In the genomic region with DNA sequence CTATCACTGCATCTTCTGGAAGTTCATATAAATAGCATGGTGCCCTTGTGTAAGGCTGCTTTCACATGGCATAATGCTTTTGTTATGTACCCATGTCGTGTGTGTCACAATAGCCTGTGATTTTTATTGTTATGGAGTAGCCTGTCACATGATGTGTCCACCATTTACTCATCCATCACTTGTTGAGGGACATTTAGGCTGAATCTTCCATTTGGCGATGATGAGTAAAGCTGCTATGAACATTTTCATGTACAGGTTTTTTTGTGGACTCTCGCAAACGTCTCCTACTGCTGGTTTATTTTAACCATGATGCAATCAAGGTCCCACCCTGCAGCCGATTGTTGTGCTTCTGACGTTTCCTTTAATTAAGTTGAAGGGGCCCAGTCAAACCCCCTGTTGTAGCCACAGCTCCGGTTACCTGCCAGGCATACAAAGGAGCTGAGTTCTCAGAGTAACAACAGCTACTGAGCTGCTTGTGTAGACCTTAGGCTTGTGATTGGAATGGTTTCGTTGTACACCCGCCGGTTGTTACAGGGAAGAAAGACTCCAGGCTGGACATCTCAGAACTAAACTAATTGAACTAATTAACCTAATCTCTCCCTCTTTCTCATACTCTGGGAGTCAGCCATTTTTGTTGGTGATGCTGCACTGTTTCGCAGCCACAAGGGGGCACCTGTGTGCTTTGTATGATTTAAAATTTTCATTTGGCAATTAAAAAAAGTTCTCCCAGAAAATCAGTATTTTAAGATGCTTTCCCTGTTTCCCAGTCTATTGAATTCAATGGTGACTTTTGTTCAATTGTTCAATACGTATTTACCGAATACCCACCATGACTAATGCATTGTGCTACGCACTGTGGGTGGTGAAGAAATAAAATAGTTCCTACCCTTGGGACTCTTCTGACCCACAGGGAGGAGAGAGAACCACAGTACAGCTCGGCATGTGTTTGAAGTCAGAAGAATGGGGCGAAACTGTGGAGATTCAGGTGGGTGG, we compare ENCODE assay signal across 8 cellular contexts.
A peak's percentile ranks its signal among the peaks of the same experiment; 100 is the strongest.
DNase-seq lines count a peak whose midpoint lies in the region; ATAC-seq and TF ChIP-seq lines count a peak whose summit lies in the region.

No MANE protein-coding gene starts in this region.

- H3K27me3 Mint-ChIP-seq in activated CD4-positive, alpha-beta T cell treated with anti-CD3 and anti-CD28 coated beads, Interleukin-2, amount 10 ng/mL, durations not matched to agents 24 days and 14 days, result peaks cover 26% of the 10 kb centered on the region
- no peaks in the 10 kb centered on the region for H3K27me3 Mint-ChIP-seq in endodermal cell (ENCODE audit: insufficient read depth)

- DNase-seq in activated CD4-positive, CD25-positive, alpha-beta regulatory T cell treated with anti-CD3 and anti-CD28 coated beads, Interleukin-2, amount 50 U/mL, for 16 hours (ENCODE audit: low read depth, low spot score), result peak; percentile 15
- peak; percentile 6 for DNase-seq in NCI-H2081 treated with DMSO at 0.1 percent for 48 hours (lab: John Stamatoyannopoulos, UW)
- DNase-seq in activated CD4-positive, alpha-beta T cell treated with anti-CD3 and anti-CD28 coated beads, Interleukin-2, amount 10 ng/mL, durations not matched to agents 24 days and 14 days, result peak; percentile 77
- DNase-seq in endodermal cell, result peak; percentile 78
- peak; percentile 54 for DNase-seq in myocyte (ENCODE audit: low read depth)
- no peak for DNase-seq in suprapubic skin (ENCODE audit: low spot score in 2 of 2)

- H3K4me3 Mint-ChIP-seq in activated CD4-positive, alpha-beta T cell treated with anti-CD3 and anti-CD28 coated beads, Interleukin-2, amount 10 ng/mL, durations not matched to agents 24 days and 14 days, result no peak overlapping the region
- no peak overlapping the region for H3K4me3 Mint-ChIP-seq in endodermal cell

- H3K4me1 ChIP-seq in endodermal cell (ENCODE audit: control insufficient read depth, insufficient read depth, low read length) (no peaks in the 10 kb centered on the region), suprapubic skin (no peaks in the 10 kb centered on the region)

- TF ChIP-seq EP300 in suprapubic skin (IDR thresholded peaks at IDR 0.05), result no peak

- WGBS in endodermal cell (ENCODE audit: insufficient coverage in 1 of 2, insufficient read length in 1 of 2), 2 experiments, result 49 to 58% methylated on average over 9 to 16 of the region's 16 CpGs
- WGBS in suprapubic skin, result 41% methylated on average over 16 of the region's 16 CpGs

- no peak for ATAC-seq in activated CD4-positive, CD25-positive, alpha-beta regulatory T cell treated with anti-CD3 and anti-CD28 coated beads, Interleukin-2, amount 50 U/mL, for 24 hours
- no peak for ATAC-seq in GM19395 (IDR thresholded peaks at IDR 0.05; ENCODE audit: unreplicated experiment)

- H3K4me1 Mint-ChIP-seq in activated CD4-positive, alpha-beta T cell treated with anti-CD3 and anti-CD28 coated beads, Interleukin-2, amount 10 ng/mL, durations not matched to agents 24 days and 14 days, result no peaks in the 10 kb centered on the region
- peaks cover 7% of the 10 kb centered on the region for H3K4me1 Mint-ChIP-seq in endodermal cell

- H3K27me3 ChIP-seq in endodermal cell (ENCODE audit: control insufficient read depth, insufficient read depth, low read length, poor library complexity, severe bottlenecking) (no peaks in the 10 kb centered on the region), suprapubic skin (no peaks in the 10 kb centered on the region)

- TF ChIP-seq POLR2A in suprapubic skin (IDR thresholded peaks at IDR 0.05), result no peak

- H3K27ac Mint-ChIP-seq in activated CD4-positive, alpha-beta T cell treated with anti-CD3 and anti-CD28 coated beads, Interleukin-2, amount 10 ng/mL, durations not matched to agents 24 days and 14 days, result no peak overlapping the region
- H3K27ac Mint-ChIP-seq in endodermal cell, result peak overlapping the region; percentile 20

- H3K36me3 ChIP-seq in endodermal cell (ENCODE audit: control insufficient read depth, insufficient read depth, low read length) (no peaks in the 10 kb centered on the region), suprapubic skin (no peaks in the 10 kb centered on the region)

- no peaks in the 10 kb centered on the region for H3K9me3 ChIP-seq in endodermal cell (ENCODE audit: control insufficient read depth, low read length)
- H3K9me3 ChIP-seq in suprapubic skin, result no peaks in the 10 kb centered on the region

- intact Hi-C loops in activated CD4-positive, alpha-beta T cell treated with anti-CD3 and anti-CD28 coated beads, Interleukin-2, amount 10 ng/mL, durations not matched to agents 24 days and 14 days (cut with micrococcal nuclease), result loop anchor here (1.0 to 2.0 kb wide), 3 partner anchors 285 to 862 kb away; no protein-coding TSS in a partner anchor

- no peaks in the 10 kb centered on the region for H3K9me3 Mint-ChIP-seq in activated CD4-positive, alpha-beta T cell treated with anti-CD3 and anti-CD28 coated beads, Interleukin-2, amount 10 ng/mL, durations not matched to agents 24 days and 14 days
- no peaks in the 10 kb centered on the region for H3K9me3 Mint-ChIP-seq in endodermal cell

- no peaks in the 10 kb centered on the region for H3K36me3 Mint-ChIP-seq in activated CD4-positive, alpha-beta T cell treated with anti-CD3 and anti-CD28 coated beads, Interleukin-2, amount 10 ng/mL, durations not matched to agents 24 days and 14 days (ENCODE audit: low read depth)
- H3K36me3 Mint-ChIP-seq in endodermal cell (ENCODE audit: low read depth), result no peaks in the 10 kb centered on the region

- TF ChIP-seq CTCF in endodermal cell (conservative IDR thresholded peaks at IDR 0.05), result peak; percentile 97
- TF ChIP-seq CTCF in suprapubic skin (IDR thresholded peaks at IDR 0.05), result peak; percentile 87 to 88

- H3K27ac ChIP-seq in endodermal cell (ENCODE audit: low read depth, low read length) (no peak overlapping the region), suprapubic skin (no peak overlapping the region)

- no peak overlapping the region for H3K9ac ChIP-seq in endodermal cell (ENCODE audit: extremely low read depth, low read length, poor library complexity, severe bottlenecking)

- H3K4me3 ChIP-seq in endodermal cell (ENCODE audit: low read length) (no peak overlapping the region), suprapubic skin (no peak overlapping the region)

Comparison
In these comparisons a context has a peak if more than half of its experiments do, and no peak if none do; other contexts are left out.
1. DNase-seq: peak in activated CD4-positive, CD25-positive, alpha-beta regulatory T cell treated with anti-CD3 and anti-CD28 coated beads, Interleukin-2, amount 50 U/mL, for 16 hours (single experiment), NCI-H2081 treated with DMSO at 0.1 percent for 48 hours (single experiment), activated CD4-positive, alpha-beta T cell treated with anti-CD3 and anti-CD28 coated beads, Interleukin-2, amount 10 ng/mL, durations not matched to agents 24 days and 14 days (single experiment), endodermal cell (single experiment) and myocyte (single experiment); none in suprapubic skin (0 of 2).